ENCODE assay signal across 10 cellular contexts in genomic region chr12:11838403-11838802, GRCh38.
DNase-seq lines count a peak whose midpoint lies in the region; TF ChIP-seq lines count a peak whose summit lies in the region.
"Had no signal": no experiment of that assay in that cellular context is flagged by ENCODE, and none has a peak within 500 bp of the region (broad histone marks: within the 10 kb centered on the region; RNA-seq: fewer than 3 reads in every experiment).

No MANE protein-coding gene starts in this region.

- no peak overlapping the region for H3K23ac ChIP-seq in mesendoderm (ENCODE audit: low read length)

- TF ChIP-seq POLR2A in testis (IDR thresholded peaks at IDR 0.05): no peak

- no peaks in the 10 kb centered on the region for H3K27me3 ChIP-seq in mesendoderm (ENCODE audit: insufficient read depth, low read length, poor library complexity)
- H3K27me3 ChIP-seq in testis: no peaks in the 10 kb centered on the region
- no peaks in the 10 kb centered on the region for H3K27me3 ChIP-seq in BE2C

- intact Hi-C loops in testis (cut with DNase I; ENCODE audit: low total_unique reads): no loop called here

- H2BK120ac ChIP-seq in mesendoderm (ENCODE audit: low read depth, low read length): no peak overlapping the region

- H3K4ac ChIP-seq in mesendoderm (ENCODE audit: low read depth, low read length): no peak overlapping the region

- no peak overlapping the region for H3K56ac ChIP-seq in mesendoderm (ENCODE audit: low read length)

- H3K18ac ChIP-seq in mesendoderm (ENCODE audit: low read length): peak overlapping the region; percentile 20

- no peak overlapping the region for H4K8ac ChIP-seq in mesendoderm (ENCODE audit: low read depth, low read length)

- no peaks in the 10 kb centered on the region for H3K79me2 ChIP-seq in mesendoderm (ENCODE audit: control insufficient read depth, insufficient read depth, low read length)

- no peak overlapping the region for H3K4me2 ChIP-seq in mesendoderm (ENCODE audit: low read length)

- H3K36me3 ChIP-seq in mesendoderm (ENCODE audit: control insufficient read depth, insufficient read depth, low read length) (no peaks in the 10 kb centered on the region), testis (ENCODE audit: low read depth, missing control alignments) (no peaks in the 10 kb centered on the region), BE2C (no peaks in the 10 kb centered on the region)

- no peak overlapping the region for H3K9ac ChIP-seq in mesendoderm (ENCODE audit: low read length)

- TF ChIP-seq CTCF in testis (IDR thresholded peaks at IDR 0.05) (no peak), BE2C (IDR thresholded peaks at IDR 0.05; ENCODE audit: low read depth, low read length) (no peak), GM13976 (IDR thresholded peaks at IDR 0.05; ENCODE audit: borderline replicate concordance, control extremely low read depth, extremely low read depth, insufficient read depth, missing control alignments) (no peak)

- H3K79me1 ChIP-seq in mesendoderm (ENCODE audit: low read length): no peaks in the 10 kb centered on the region

- in situ Hi-C loops in GM13976 (cut with MboI; ENCODE audit: low sequenced_read_pairs, unreplicated experiment): no loop called here

- H3K4me1 ChIP-seq in mesendoderm (ENCODE audit: control insufficient read depth, low read depth, low read length) (no peaks in the 10 kb centered on the region), testis (peaks cover 71% of the 10 kb centered on the region), BE2C (peaks cover 13% of the 10 kb centered on the region)

- H3K27ac ChIP-seq in mesendoderm (ENCODE audit: low read depth, low read length) (no peak overlapping the region), testis (peak overlapping the region; percentile 69 to 88)

- WGBS in mesendoderm (ENCODE audit: extremely low coverage, insufficient coverage, low lambda C conversion rate): no CpG with 5 or more reads among the region's 2 CpGs
- WGBS in testis, 2 donors: 19 to 48% methylated on average over 2 of the region's 2 CpGs

- no peaks in the 10 kb centered on the region for H3K9me3 ChIP-seq in testis
- no peaks in the 10 kb centered on the region for H3K9me3 ChIP-seq in BE2C

- DNase-seq in NCI-H510A treated with DMSO at 0.1 percent for 48 hours (lab: John Stamatoyannopoulos, UW) (peak; percentile 61), NCI-H510A (lab: John Stamatoyannopoulos, UW) (no peak), dermis blood vessel endothelial cell (peak; percentile 17), mesendoderm (no peak), testis (no peak), NCI-H1105 (lab: John Stamatoyannopoulos, UW) (no peak), BE2C (no peak), GM13976 (ENCODE audit: low spot score) (no peak)
- DNase-seq: stimulated activated CD4-positive, alpha-beta T cell treated with anti-CD3 and anti-CD28 coated beads, Interleukin-2, amount 100 ng/mL, for 24 hours; stimulated activated naive CD4-positive, alpha-beta T cell treated with Interleukin-2 at 50 U/mL for 16 hours had no signal

- H4K5ac ChIP-seq in mesendoderm (ENCODE audit: low read length): no peak overlapping the region

- H3K4me3 ChIP-seq in mesendoderm (ENCODE audit: low read length): no peak overlapping the region
- H3K4me3 ChIP-seq in testis: no peak overlapping the region
- H3K4me3 ChIP-seq in BE2C (ENCODE audit: low read depth, low read length): no peak overlapping the region

- no peak overlapping the region for H2AK5ac ChIP-seq in mesendoderm (ENCODE audit: low read length)

- no peak overlapping the region for H2BK5ac ChIP-seq in mesendoderm (ENCODE audit: low read length)

- no peak overlapping the region for H2BK15ac ChIP-seq in mesendoderm (replicated peaks; ENCODE audit: low read depth)

Comparison
In these comparisons a context has a peak if more than half of its experiments do, and no peak if none do; other contexts are left out.
1. DNase-seq: peak in NCI-H510A treated with DMSO at 0.1 percent for 48 hours (single experiment) and dermis blood vessel endothelial cell (single experiment); none in NCI-H510A (single experiment), mesendoderm (single experiment), testis (single experiment), NCI-H1105 (single experiment), BE2C (single experiment) and GM13976 (single experiment).